27 cellular contexts compared by ENCODE assay signal in genomic region chr2:72828840-72829507, GRCh38. TPM values are rescaled to one million over a fixed set of nuclear protein-coding genes. Genes with fewer than 3 reads are reported as not detected.
DNase-seq lines count a peak whose midpoint lies in the region; ATAC-seq, FAIRE-seq and TF ChIP-seq lines count a peak whose summit lies in the region.
"Had no signal": no experiment of that assay in that cellular context is flagged by ENCODE, and none has a peak within 500 bp of the region (broad histone marks: within the 10 kb centered on the region; RNA-seq: fewer than 3 reads in every experiment).

No MANE protein-coding gene starts in this region.

- no peak for TF ChIP-seq POLR2A in IMR-90 (IDR thresholded peaks at IDR 0.05; ENCODE audit: low read depth, low read length)
- no peak for TF ChIP-seq POLR2A in right lobe of liver (IDR thresholded peaks at IDR 0.05)

- H3K9ac ChIP-seq in IMR-90 (ENCODE audit: low read depth, low read length) (no peak overlapping the region), astrocyte (ENCODE audit: low read length) (no peak overlapping the region), keratinocyte (ENCODE audit: control insufficient read depth, extremely low read depth, insufficient read depth, low read length) (no peak overlapping the region)

- no peak overlapping the region for H2AFZ ChIP-seq in IMR-90 (replicated peaks; ENCODE audit: low read length, poor library complexity)
- H2AFZ ChIP-seq in astrocyte (ENCODE audit: low read depth, low read length), result no peak overlapping the region
- H2AFZ ChIP-seq in keratinocyte (ENCODE audit: control insufficient read depth, low read length), result peak overlapping the region; percentile 13

- peaks cover 5% of the 10 kb centered on the region for H3K79me2 ChIP-seq in astrocyte (ENCODE audit: insufficient read depth, low read length)
- H3K79me2 ChIP-seq in keratinocyte (ENCODE audit: control insufficient read depth, insufficient read depth, low read length), result peaks cover 10% of the 10 kb centered on the region

- peak overlapping the region; percentile 47 for H3K18ac ChIP-seq in IMR-90 (ENCODE audit: low read depth, low read length)

- H3K27ac ChIP-seq in IMR-90 (ENCODE audit: insufficient read depth, low read length) (peak overlapping the region; percentile 44; the same call in 1 of the 2 replicates), astrocyte (ENCODE audit: low read depth, low read length) (no peak overlapping the region), keratinocyte (ENCODE audit: control insufficient read depth, insufficient read depth, low read length) (peak overlapping the region; percentile 81), left lung (no peak overlapping the region), right lobe of liver (no peak overlapping the region)
- H3K27ac ChIP-seq: adrenal gland, breast epithelium, coronary artery, lower lobe of right lung, pancreas, thoracic aorta had no signal

- H3K79me1 ChIP-seq in IMR-90 (ENCODE audit: low read depth in 1 of 2, low read length in 2 of 2), result peaks cover 8 to 21% of the 10 kb centered on the region in 2 experiments

- H3K36me3 ChIP-seq in IMR-90 (ENCODE audit: control insufficient read depth, insufficient read depth, low read length) (no peaks in the 10 kb centered on the region), astrocyte (ENCODE audit: insufficient read depth, low read length) (no peaks in the 10 kb centered on the region), keratinocyte (ENCODE audit: control insufficient read depth in 2 of 2, extremely low read depth in 1 of 2, insufficient read depth in 2 of 2, low read length in 2 of 2) (no peaks in the 10 kb centered on the region), left lung (no peaks in the 10 kb centered on the region), right lobe of liver (no peaks in the 10 kb centered on the region)
- H3K36me3 ChIP-seq: adrenal gland, breast epithelium, lower lobe of right lung, pancreas, thoracic aorta had no signal

- no peak overlapping the region for H3K4me3 ChIP-seq in IMR-90 (ENCODE audit: insufficient read depth, low read depth, low read length)
- H3K4me3 ChIP-seq in astrocyte (ENCODE audit: insufficient read depth, low read depth, low read length), result no peak overlapping the region
- no peak overlapping the region for H3K4me3 ChIP-seq in keratinocyte (ENCODE audit: control insufficient read depth in 2 of 3, extremely low read depth in 1 of 3, insufficient read depth in 2 of 3, low read depth in 1 of 3, low read length in 3 of 3)
- H3K4me3 ChIP-seq in left lung, result no peak overlapping the region
- no peak overlapping the region for H3K4me3 ChIP-seq in right lobe of liver
- H3K4me3 ChIP-seq: adrenal gland, breast epithelium, coronary artery, lower lobe of right lung, mucosa of descending colon, pancreas, thoracic aorta had no signal

- no CpG with 5 or more reads among the region's 6 CpGs for WGBS in IMR-90 (ENCODE audit: extremely low coverage in 2 of 2, insufficient read length in 1 of 2), 2 experiments
- 69% methylated on average over 4 of the region's 6 CpGs for WGBS in right lobe of liver (ENCODE audit: insufficient coverage, low coverage, low lambda C conversion rate, missing lambda C conversion rate)

- dilution Hi-C loops in IMR-90 (cut with HindIII; ENCODE audit: low sequenced_read_pairs, unreplicated experiment) (no loop called here), keratinocyte (cut with MboI; ENCODE audit: extremely low pct_ligation_motif_present, low sequenced_read_pairs) (no loop called here)

- peaks cover 16% of the 10 kb centered on the region for H3K4me1 Mint-ChIP-seq in astrocyte (ENCODE audit: low read depth, unreplicated experiment)

- TF ChIP-seq CTCF in IMR-90 (conservative IDR thresholded peaks at IDR 0.05; ENCODE audit: low read depth, low read length), result no peak
- TF ChIP-seq CTCF in astrocyte (IDR thresholded peaks at IDR 0.05; ENCODE audit: insufficient read depth, low read depth, low read length), result no peak
- no peak for TF ChIP-seq CTCF in keratinocyte (optimal IDR thresholded peaks at IDR 0.05 in 1 of 3, IDR thresholded peaks at IDR 0.05 in 1 of 3, conservative IDR thresholded peaks at IDR 0.05 in 1 of 3; ENCODE audit: extremely low read depth in 1 of 3, insufficient read depth in 2 of 3, low read length in 3 of 3)
- no peak for TF ChIP-seq CTCF in left lung (IDR thresholded peaks at IDR 0.05)
- TF ChIP-seq CTCF in right lobe of liver (IDR thresholded peaks at IDR 0.05), result no peak

- peaks cover 1% of the 10 kb centered on the region for H3K27me3 Mint-ChIP-seq in astrocyte (ENCODE audit: low read depth, unreplicated experiment)

- H2BK5ac ChIP-seq in IMR-90 (ENCODE audit: low read depth, low read length, poor library complexity, severe bottlenecking), result no peak overlapping the region

- FAIRE-seq in astrocyte (lab: Jason Lieb, UNC) (no peak), keratinocyte (lab: Jason Lieb, UNC) (no peak)
- FAIRE-seq: HTR-8/SVneo, pancreas, RCC 7860 had no signal

- peak overlapping the region; percentile 66 for H4K91ac ChIP-seq in IMR-90 (ENCODE audit: insufficient read depth, low read depth, low read length)

- no peak overlapping the region; the same call in 1 of the 2 replicates for H4K5ac ChIP-seq in IMR-90 (ENCODE audit: low read depth, low read length)

- H2AK9ac ChIP-seq in IMR-90 (replicated peaks; ENCODE audit: low read depth, low read length, poor library complexity), result no peak overlapping the region

- POLR2A ChIA-PET in IMR-90 (lab: Charles Lee; ENCODE audit: unreplicated experiment), result no interaction called here

- H3K4me3 Mint-ChIP-seq in astrocyte (ENCODE audit: unreplicated experiment), result no peak overlapping the region

- no peaks in the 10 kb centered on the region for H3K36me3 Mint-ChIP-seq in astrocyte (ENCODE audit: low read depth, unreplicated experiment)

- H3K9me1 ChIP-seq in IMR-90 (ENCODE audit: insufficient read depth, low read length) (peaks cover 19% of the 10 kb centered on the region; the same call in 1 of the 2 replicates), keratinocyte (ENCODE audit: control insufficient read depth, extremely low read depth, insufficient read depth, low read length) (no peaks in the 10 kb centered on the region)

- no peak for ATAC-seq in IMR-90 (ENCODE audit: low read depth)
- no peak for ATAC-seq in left lung
- no peak for ATAC-seq in right lobe of liver
- no peak for ATAC-seq in GM19351 (IDR thresholded peaks at IDR 0.05; ENCODE audit: unreplicated experiment)
- ATAC-seq: lower lobe of right lung, mucosa of descending colon, pancreas, right cardiac atrium had no signal

- in situ Hi-C loops in Caki2 (cut with HindIII; ENCODE audit: low pct_unique_long_range_greater_than_20kb, low sequenced_read_pairs) (no loop called here), IMR-90 (cut with MboI; ENCODE audit: low sequenced_read_pairs) (no loop called here)

- H3K9me3 ChIP-seq in IMR-90 (ENCODE audit: control insufficient read depth, insufficient read depth, low read length) (no peaks in the 10 kb centered on the region), astrocyte (ENCODE audit: insufficient read depth, low read depth, low read length) (no peaks in the 10 kb centered on the region), keratinocyte (ENCODE audit: control insufficient read depth, low read depth, low read length) (no peaks in the 10 kb centered on the region), left lung (no peaks in the 10 kb centered on the region), right lobe of liver (no peaks in the 10 kb centered on the region)
- H3K9me3 ChIP-seq: adrenal gland, breast epithelium, lower lobe of right lung, mucosa of descending colon, pancreas, thoracic aorta had no signal

- peaks cover 11% of the 10 kb centered on the region for H3K4me1 ChIP-seq in IMR-90 (ENCODE audit: control insufficient read depth, insufficient read depth, low read length)
- H3K4me1 ChIP-seq in astrocyte (ENCODE audit: insufficient read depth, low read length), result peaks cover 17% of the 10 kb centered on the region
- peaks cover 42% of the 10 kb centered on the region for H3K4me1 ChIP-seq in keratinocyte (ENCODE audit: control insufficient read depth, extremely low read depth, insufficient read depth, low read length)
- H3K4me1 ChIP-seq in left lung, result peaks cover 3 to 14% of the 10 kb centered on the region in 2 donors
- H3K4me1 ChIP-seq in right lobe of liver, result peaks cover 0 to 6% (median 0%) of the 10 kb centered on the region in 4 donors

- H3K4ac ChIP-seq in IMR-90 (ENCODE audit: low read depth, low read length), result peak overlapping the region; percentile 79

- H2BK120ac ChIP-seq in IMR-90 (ENCODE audit: low read depth, low read length), result peak overlapping the region; percentile 92

- CTCF ChIA-PET in IMR-90 (lab: Yijun Ruan, JAX), result interaction anchor here (0.6 kb wide), 1 partner anchor 11 kb away, joined by 4 read pairs; no protein-coding TSS in a partner anchor

- peaks cover 7% of the 10 kb centered on the region for H3K27me3 ChIP-seq in IMR-90 (ENCODE audit: control insufficient read depth, insufficient read depth, low read length)
- peaks cover 5% of the 10 kb centered on the region for H3K27me3 ChIP-seq in astrocyte (ENCODE audit: insufficient read depth, low read length)
- H3K27me3 ChIP-seq in keratinocyte (ENCODE audit: control insufficient read depth, extremely low read depth, insufficient read depth, low read length), result no peaks in the 10 kb centered on the region
- peaks cover 0 to 8% of the 10 kb centered on the region in 2 donors for H3K27me3 ChIP-seq in left lung
- H3K27me3 ChIP-seq in right lobe of liver, result no peaks in the 10 kb centered on the region
- H3K27me3 ChIP-seq: adrenal gland, breast epithelium, pancreas had no signal

- H3K23ac ChIP-seq in IMR-90 (ENCODE audit: low read depth, low read length), result peak overlapping the region; percentile 41; the same call in 1 of the 2 replicates

- peak overlapping the region; percentile 28; the same call in 1 of the 2 replicates for H3K56ac ChIP-seq in IMR-90 (ENCODE audit: extremely low read depth, insufficient read depth, low read length)

- H2BK20ac ChIP-seq in IMR-90 (ENCODE audit: low read depth, low read length), result peak overlapping the region; percentile 75

- H4K20me1 ChIP-seq in IMR-90 (ENCODE audit: insufficient read depth, low read length) (peaks cover 6% of the 10 kb centered on the region), astrocyte (ENCODE audit: insufficient read depth, low read length) (peaks cover 11% of the 10 kb centered on the region), keratinocyte (ENCODE audit: control insufficient read depth, extremely low read depth, insufficient read depth, low read length) (no peaks in the 10 kb centered on the region)

- DNase-seq in Caki2 (ENCODE audit: low read depth), result peak; percentile 48
- DNase-seq in IMR-90, result peak; percentile 27
- DNase-seq in astrocyte (ENCODE audit: low read depth), result peak; percentile 63
- no peak for DNase-seq in keratinocyte (ENCODE audit: low read depth, low spot score)
- no peak for DNase-seq in left lung
- DNase-seq in right lobe of liver, result no peak
- DNase-seq: activated gamma-delta T cell; activated T-cell treated with anti-CD3 and anti-CD28 coated beads for 4 hours; adrenal gland; DMS153; GF-D8; H7; lower lobe of right lung; mucosa of descending colon; NCI-H1436 treated with DMSO at 0.1 percent for 48 hours; NCI-H2107; NCI-H510A treated with DMSO at 0.1 percent for 48 hours; pancreas; right cardiac atrium; stimulated activated naive CD4-positive, alpha-beta T cell treated with Interleukin-2 at 50 U/mL for 16 hours had no signal

- TF ChIP-seq RAD21 in IMR-90 (IDR thresholded peaks at IDR 0.05; ENCODE audit: low read length), result no peak

- BruUV-seq in IMR-90 (replicated peaks; lab: Mats Ljungman, UMichigan), result no TSS peak

- peak overlapping the region; percentile 85; the same call in 2 of the 3 replicates for H2BK15ac ChIP-seq in IMR-90 (ENCODE audit: low read depth, low read length)

- H3K14ac ChIP-seq in IMR-90 (replicated peaks; ENCODE audit: low read depth, low read length), result peak overlapping the region; percentile 63

- H3K9me3 Mint-ChIP-seq in astrocyte (ENCODE audit: unreplicated experiment), result no peaks in the 10 kb centered on the region
- H3K9me3 Mint-ChIP-seq: nephron had no signal

- H3K27ac Mint-ChIP-seq in astrocyte (ENCODE audit: unreplicated experiment), result no peak overlapping the region
- H3K27ac Mint-ChIP-seq: nephron had no signal

- peak overlapping the region; percentile 12 to 22; a peak in 1 of 4 replicates for H4K8ac ChIP-seq in IMR-90 (ENCODE audit: low read depth in 2 of 2, low read length in 2 of 2)

- H2AK5ac ChIP-seq in IMR-90 (ENCODE audit: low read depth, low read length), result peak overlapping the region; percentile 83

- intact Hi-C loops in IMR-90 (cut with micrococcal nuclease), result no loop called here
- intact Hi-C loops in left lung (cut with DNase I), result no loop called here
- intact Hi-C loops in right lobe of liver (cut with DNase I), result no loop called here

- H3K4me2 ChIP-seq in IMR-90 (ENCODE audit: low read depth, low read length) (no peak overlapping the region), astrocyte (ENCODE audit: low read length) (no peak overlapping the region), keratinocyte (ENCODE audit: control insufficient read depth, extremely low read depth, insufficient read depth, low read depth, low read length) (no peak overlapping the region)

RNA-seq across cellular contexts. Expression of gene EXOC6B, which starts 3.1 kb away (rescaled TPM):
- 18.5 and 19.6 TPM in 2 replicates for total RNA-seq in Caki2 (2014; rRNA removed; shearing (Covaris generic); ENCODE audit: low replicate concordance)
- total RNA-seq in IMR-90 (2012; rRNA removed), result 29.4 and 29.7 TPM in 2 replicates
- 9.0 and 10.2 TPM in 2 replicates for polyA plus RNA-seq in IMR-90 (2012; rRNA removed)
- 4.8 and 12.8 TPM in 2 replicates for polyA plus RNA-seq in IMR-90 (2012; cell fraction: cytosol; rRNA removed)
- polyA plus RNA-seq in IMR-90 (2012; cell fraction: nucleus; rRNA removed; ENCODE audit: low replicate concordance), result 10.8 and 17.1 TPM in 2 replicates
- 26.2 and 31.8 TPM in 2 replicates for total RNA-seq in astrocyte
- 35.7 to 43.3 TPM (median 37.3 TPM) in 3 replicates for polyA plus RNA-seq in keratinocyte
- 40.0 TPM for polyA plus RNA-seq in keratinocyte (2011; ENCODE audit: low read depth)
- polyA plus RNA-seq in keratinocyte (2011; cell fraction: cytosol; rRNA removed), result 23.3 and 36.9 TPM in 2 replicates
- polyA plus RNA-seq in keratinocyte (2011; cell fraction: nucleus; rRNA removed), result 52.8 TPM in 2 replicates
- polyA plus RNA-seq in keratinocyte (2012; ENCODE audit: low replicate concordance), result 25.6 and 29.0 TPM in 2 replicates
- polyA minus RNA-seq in keratinocyte, result 104 to 141 TPM (median 110 TPM) in 3 replicates
- polyA minus RNA-seq in keratinocyte (2011; cell fraction: cytosol; rRNA and poly(A)+ RNA removed), result 84.6 TPM
- polyA minus RNA-seq in keratinocyte (2011; cell fraction: nucleus; rRNA and poly(A)+ RNA removed), result 95.6 and 144 TPM in 2 replicates
- 10 to 100 TPM; 24.7 to 27.1 TPM for total RNA-seq in left lung
- 10 to 100 TPM in 2 of 6 experiments, 1 to 10 TPM in 4; 7.8 to 15.1 (median 9.1) TPM for total RNA-seq in right lobe of liver

RNA-seq across cellular contexts. Expression of gene SPR, which starts 58.2 kb away (rescaled TPM):
- total RNA-seq in Caki2 (2014; rRNA removed; shearing (Covaris generic); ENCODE audit: low replicate concordance), result 120 and 123 TPM in 2 replicates
- total RNA-seq in IMR-90 (2012; rRNA removed) (15.8 and 17.4 TPM in 2 replicates), astrocyte (23.6 TPM in 2 replicates), left lung (10 to 100 TPM; 38.1 to 41.9 TPM), right lobe of liver (10 to 100 TPM; 48.6 to 90.2 (median 68.5) TPM)
- polyA plus RNA-seq in IMR-90 (2012; rRNA removed) (14.3 and 14.9 TPM in 2 replicates), keratinocyte (25.1 to 33.9 TPM (median 26.0 TPM) in 3 replicates)
- polyA plus RNA-seq in IMR-90 (2012; cell fraction: cytosol; rRNA removed), result 17.3 and 23.3 TPM in 2 replicates
- polyA plus RNA-seq in IMR-90 (2012; cell fraction: nucleus; rRNA removed; ENCODE audit: low replicate concordance), result 4.1 and 5.8 TPM in 2 replicates
- 9.1 TPM for polyA plus RNA-seq in keratinocyte (2011; ENCODE audit: low read depth)
- 27.6 and 36.6 TPM in 2 replicates for polyA plus RNA-seq in keratinocyte (2011; cell fraction: cytosol; rRNA removed)
- 16.2 and 16.4 TPM in 2 replicates for polyA plus RNA-seq in keratinocyte (2011; cell fraction: nucleus; rRNA removed)
- 18.2 and 37.1 TPM in 2 replicates for polyA plus RNA-seq in keratinocyte (2012; ENCODE audit: low replicate concordance)
- polyA minus RNA-seq in keratinocyte, result 11.7 to 13.8 TPM (median 12.2 TPM) in 3 replicates
- 16.5 TPM for polyA minus RNA-seq in keratinocyte (2011; cell fraction: cytosol; rRNA and poly(A)+ RNA removed)
- 4.0 and 4.5 TPM in 2 replicates for polyA minus RNA-seq in keratinocyte (2011; cell fraction: nucleus; rRNA and poly(A)+ RNA removed)

Comparison
In these comparisons a context has a peak if more than half of its experiments do, and no peak if none do; other contexts are left out.
1. DNase-seq: peak in Caki2 (single experiment), IMR-90 (single experiment) and astrocyte (single experiment); none in keratinocyte (single experiment), left lung (0 of 2) and right lobe of liver (0 of 3).
2. H3K27ac ChIP-seq: peak in IMR-90 (single experiment) and keratinocyte (single experiment); none in astrocyte (single experiment), left lung (0 of 2) and right lobe of liver (0 of 3).